In genomic region chr7:111265394-111265793, GRCh38 we compare ENCODE assay signal across 19 cellular contexts.
"Had no signal": no experiment of that assay in that cellular context is flagged by ENCODE, and none has a peak within 500 bp of the region (broad histone marks: within the 10 kb centered on the region; RNA-seq: fewer than 3 reads in every experiment).

No MANE protein-coding gene starts in this region.

- H3K4me1 ChIP-seq: ascending aorta, transverse colon had no signal

- FAIRE-seq: bronchial epithelial cell had no signal

- H3K9me3 ChIP-seq: ascending aorta, gastroesophageal sphincter, mucosa of descending colon, SJSA1, transverse colon had no signal

- DNase-seq: activated B cell treated with CpG ODN at 0.5 μM for 24 hours; activated CD4-positive, alpha-beta memory T cell treated with anti-CD3 and anti-CD28 coated beads for 36 hours; activated CD4-positive, alpha-beta T cell treated with anti-CD3 and anti-CD28 coated beads for 48 hours; activated gamma-delta T cell treated with Interleukin-2 at 50 U/mL for 16 hours; islet precursor cell; left cardiac atrium; mucosa of descending colon; naive B cell; retina; stimulated activated CD4-positive, alpha-beta T cell treated with anti-CD3 and anti-CD28 coated beads, Interleukin-12 subunit alpha, Interleukin-12 subunit beta, amount 100 ng/mL, for 4 hours; stimulated activated CD4-positive, alpha-beta T cell treated with anti-CD3 and anti-CD28 coated beads, Interleukin-4, amount 100 ng/mL, for 4 hours; T-helper 1 cell; transverse colon had no signal

- H3K4me3 ChIP-seq: ascending aorta, coronary artery, gastroesophageal sphincter, mucosa of descending colon, SJSA1, transverse colon had no signal

- H3K36me3 ChIP-seq: ascending aorta, gastroesophageal sphincter, SJSA1, transverse colon had no signal

- ATAC-seq: gastroesophageal sphincter, left cardiac atrium, mucosa of descending colon had no signal

- H3K27me3 ChIP-seq: ascending aorta, gastroesophageal sphincter, SJSA1, transverse colon had no signal

- H3K27ac ChIP-seq: ascending aorta, coronary artery, epithelial cell of prostate, gastroesophageal sphincter, transverse colon had no signal
